Comparison of ENCODE assay signal across 1 cellular context in genomic region chr16:70685938-70686375, GRCh38.
A peak's percentile ranks its signal among the peaks of the same experiment; 100 is the strongest.
TF ChIP-seq lines count a peak whose summit lies in the region.

Gene MTSS2 (minus strand): TSS chr16:70686053. CDS start chr16:70685791, 262 bp downstream.

TF ChIP-seq in HepG2, 621 proteins besides CTCF, POLR2A, EP300 and RAD21 (continued from another document and continues in another):
- TF ChIP-seq ARID4A (CRISPR knock-in tag; IDR thresholded peaks at IDR 0.05; ENCODE audit: borderline replicate concordance) (peak; percentile 80; the same call in 1 of the 2 replicates), NCOA5 (CRISPR knock-in tag; IDR thresholded peaks at IDR 0.05) (no peak), SOX13 (IDR thresholded peaks at IDR 0.05) (no peak), SOX13 (CRISPR knock-in tag; conservative IDR thresholded peaks at IDR 0.05 in 1 of 2, IDR thresholded peaks at IDR 0.05 in 1 of 2) (peak in 1 of 2 experiments; percentile 47; a peak in 1 of 4 replicates), JDP2 (CRISPR knock-in tag; IDR thresholded peaks at IDR 0.05; ENCODE audit: borderline replicate concordance) (peak; percentile 64; the same call in 1 of the 2 replicates), NONO (IDR thresholded peaks at IDR 0.05) (no peak), NONO (CRISPR knock-in tag; conservative IDR thresholded peaks at IDR 0.05) (peak; percentile 81; the same call in 1 of the 2 replicates), ZMAT3 (CRISPR knock-in tag; conservative IDR thresholded peaks at IDR 0.05) (no peak), KLF6 (CRISPR knock-in tag; IDR thresholded peaks at IDR 0.05) (no peak), GABPB1 (CRISPR knock-in tag; IDR thresholded peaks at IDR 0.05) (peak; percentile 44; the same call in 1 of the 2 replicates), ZBTB1 (CRISPR knock-in tag; IDR thresholded peaks at IDR 0.05; ENCODE audit: borderline replicate concordance) (no peak), SOX5 (CRISPR knock-in tag; IDR thresholded peaks at IDR 0.05; ENCODE audit: borderline replicate concordance) (no peak), ZNF280D (CRISPR knock-in tag; IDR thresholded peaks at IDR 0.05) (no peak), IRF9 (CRISPR knock-in tag; IDR thresholded peaks at IDR 0.05; ENCODE audit: borderline replicate concordance) (no peak), AHR (CRISPR knock-in tag; IDR thresholded peaks at IDR 0.05) (no peak), ZSCAN21 (CRISPR knock-in tag; IDR thresholded peaks at IDR 0.05; ENCODE audit: borderline replicate concordance) (no peak), MZF1 (CRISPR knock-in tag; IDR thresholded peaks at IDR 0.05; ENCODE audit: borderline replicate concordance) (no peak), ZNF17 (CRISPR knock-in tag; IDR thresholded peaks at IDR 0.05) (no peak), XRCC5 (optimal IDR thresholded peaks at IDR 0.05; ENCODE audit: low read length) (no peak), ZNF556 (CRISPR knock-in tag; IDR thresholded peaks at IDR 0.05; ENCODE audit: borderline replicate concordance) (peak; percentile 59; the same call in 1 of the 2 replicates), ZBTB7A (CRISPR knock-in tag; IDR thresholded peaks at IDR 0.05) (no peak), PPARG (CRISPR knock-in tag; conservative IDR thresholded peaks at IDR 0.05) (no peak; the same call in 1 of the 2 replicates), ZNF510 (CRISPR knock-in tag; IDR thresholded peaks at IDR 0.05; ENCODE audit: low read depth) (no peak), CREM (IDR thresholded peaks at IDR 0.05) (no peak), CREM (CRISPR knock-in tag; IDR thresholded peaks at IDR 0.05) (no peak), ZNF879 (CRISPR knock-in tag; IDR thresholded peaks at IDR 0.05) (no peak), MXI1 (IDR thresholded peaks at IDR 0.05; ENCODE audit: borderline replicate concordance, low read depth, low read length) (peak; percentile 76; the same call in 2 of the 3 replicates), MEIS2 (CRISPR knock-in tag; IDR thresholded peaks at IDR 0.05) (peak; percentile 50), ZNF160 (CRISPR knock-in tag; IDR thresholded peaks at IDR 0.05) (no peak; the same call in 1 of the 2 replicates), EED (CRISPR knock-in tag; IDR thresholded peaks at IDR 0.05) (no peak), GMEB2 (CRISPR knock-in tag; IDR thresholded peaks at IDR 0.05; ENCODE audit: low read depth) (no peak), HOXA5 (CRISPR knock-in tag; IDR thresholded peaks at IDR 0.05) (no peak; the same call in 1 of the 2 replicates), CBX2 (IDR thresholded peaks at IDR 0.05; ENCODE audit: low read depth, low read length) (no peak), CBX2 (CRISPR knock-in tag; IDR thresholded peaks at IDR 0.05; ENCODE audit: low read depth) (no peak), SP140L (CRISPR knock-in tag; IDR thresholded peaks at IDR 0.05; ENCODE audit: borderline replicate concordance) (no peak), ZNF720 (CRISPR knock-in tag; IDR thresholded peaks at IDR 0.05) (no peak)
- TF ChIP-seq, protein P1, sequence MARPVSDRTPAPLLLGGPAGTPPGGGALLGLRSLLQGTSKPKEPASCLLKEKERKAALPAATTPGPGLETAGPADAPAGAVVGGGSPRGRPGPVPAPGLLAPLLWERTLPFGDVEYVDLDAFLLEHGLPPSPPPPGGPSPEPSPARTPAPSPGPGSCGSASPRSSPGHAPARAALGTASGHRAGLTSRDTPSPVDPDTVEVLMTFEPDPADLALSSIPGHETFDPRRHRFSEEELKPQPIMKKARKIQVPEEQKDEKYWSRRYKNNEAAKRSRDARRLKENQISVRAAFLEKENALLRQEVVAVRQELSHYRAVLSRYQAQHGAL (CRISPR knock-in tag; IDR thresholded peaks at IDR 0.05; ENCODE audit: not compliant biosample characterization), result no peak
- TF ChIP-seq, protein P2, sequence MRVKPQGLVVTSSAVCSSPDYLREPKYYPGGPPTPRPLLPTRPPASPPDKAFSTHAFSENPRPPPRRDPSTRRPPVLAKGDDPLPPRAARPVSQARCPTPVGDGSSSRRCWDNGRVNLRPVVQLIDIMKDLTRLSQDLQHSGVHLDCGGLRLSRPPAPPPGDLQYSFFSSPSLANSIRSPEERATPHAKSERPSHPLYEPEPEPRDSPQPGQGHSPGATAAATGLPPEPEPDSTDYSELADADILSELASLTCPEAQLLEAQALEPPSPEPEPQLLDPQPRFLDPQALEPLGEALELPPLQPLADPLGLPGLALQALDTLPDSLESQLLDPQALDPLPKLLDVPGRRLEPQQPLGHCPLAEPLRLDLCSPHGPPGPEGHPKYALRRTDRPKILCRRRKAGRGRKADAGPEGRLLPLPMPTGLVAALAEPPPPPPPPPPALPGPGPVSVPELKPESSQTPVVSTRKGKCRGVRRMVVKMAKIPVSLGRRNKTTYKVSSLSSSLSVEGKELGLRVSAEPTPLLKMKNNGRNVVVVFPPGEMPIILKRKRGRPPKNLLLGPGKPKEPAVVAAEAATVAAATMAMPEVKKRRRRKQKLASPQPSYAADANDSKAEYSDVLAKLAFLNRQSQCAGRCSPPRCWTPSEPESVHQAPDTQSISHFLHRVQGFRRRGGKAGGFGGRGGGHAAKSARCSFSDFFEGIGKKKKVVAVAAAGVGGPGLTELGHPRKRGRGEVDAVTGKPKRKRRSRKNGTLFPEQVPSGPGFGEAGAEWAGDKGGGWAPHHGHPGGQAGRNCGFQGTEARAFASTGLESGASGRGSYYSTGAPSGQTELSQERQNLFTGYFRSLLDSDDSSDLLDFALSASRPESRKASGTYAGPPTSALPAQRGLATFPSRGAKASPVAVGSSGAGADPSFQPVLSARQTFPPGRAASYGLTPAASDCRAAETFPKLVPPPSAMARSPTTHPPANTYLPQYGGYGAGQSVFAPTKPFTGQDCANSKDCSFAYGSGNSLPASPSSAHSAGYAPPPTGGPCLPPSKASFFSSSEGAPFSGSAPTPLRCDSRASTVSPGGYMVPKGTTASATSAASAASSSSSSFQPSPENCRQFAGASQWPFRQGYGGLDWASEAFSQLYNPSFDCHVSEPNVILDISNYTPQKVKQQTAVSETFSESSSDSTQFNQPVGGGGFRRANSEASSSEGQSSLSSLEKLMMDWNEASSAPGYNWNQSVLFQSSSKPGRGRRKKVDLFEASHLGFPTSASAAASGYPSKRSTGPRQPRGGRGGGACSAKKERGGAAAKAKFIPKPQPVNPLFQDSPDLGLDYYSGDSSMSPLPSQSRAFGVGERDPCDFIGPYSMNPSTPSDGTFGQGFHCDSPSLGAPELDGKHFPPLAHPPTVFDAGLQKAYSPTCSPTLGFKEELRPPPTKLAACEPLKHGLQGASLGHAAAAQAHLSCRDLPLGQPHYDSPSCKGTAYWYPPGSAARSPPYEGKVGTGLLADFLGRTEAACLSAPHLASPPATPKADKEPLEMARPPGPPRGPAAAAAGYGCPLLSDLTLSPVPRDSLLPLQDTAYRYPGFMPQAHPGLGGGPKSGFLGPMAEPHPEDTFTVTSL (CRISPR knock-in tag; IDR thresholded peaks at IDR 0.05; ENCODE audit: borderline replicate concordance), result no peak
- TF ChIP-seq, protein P3, sequence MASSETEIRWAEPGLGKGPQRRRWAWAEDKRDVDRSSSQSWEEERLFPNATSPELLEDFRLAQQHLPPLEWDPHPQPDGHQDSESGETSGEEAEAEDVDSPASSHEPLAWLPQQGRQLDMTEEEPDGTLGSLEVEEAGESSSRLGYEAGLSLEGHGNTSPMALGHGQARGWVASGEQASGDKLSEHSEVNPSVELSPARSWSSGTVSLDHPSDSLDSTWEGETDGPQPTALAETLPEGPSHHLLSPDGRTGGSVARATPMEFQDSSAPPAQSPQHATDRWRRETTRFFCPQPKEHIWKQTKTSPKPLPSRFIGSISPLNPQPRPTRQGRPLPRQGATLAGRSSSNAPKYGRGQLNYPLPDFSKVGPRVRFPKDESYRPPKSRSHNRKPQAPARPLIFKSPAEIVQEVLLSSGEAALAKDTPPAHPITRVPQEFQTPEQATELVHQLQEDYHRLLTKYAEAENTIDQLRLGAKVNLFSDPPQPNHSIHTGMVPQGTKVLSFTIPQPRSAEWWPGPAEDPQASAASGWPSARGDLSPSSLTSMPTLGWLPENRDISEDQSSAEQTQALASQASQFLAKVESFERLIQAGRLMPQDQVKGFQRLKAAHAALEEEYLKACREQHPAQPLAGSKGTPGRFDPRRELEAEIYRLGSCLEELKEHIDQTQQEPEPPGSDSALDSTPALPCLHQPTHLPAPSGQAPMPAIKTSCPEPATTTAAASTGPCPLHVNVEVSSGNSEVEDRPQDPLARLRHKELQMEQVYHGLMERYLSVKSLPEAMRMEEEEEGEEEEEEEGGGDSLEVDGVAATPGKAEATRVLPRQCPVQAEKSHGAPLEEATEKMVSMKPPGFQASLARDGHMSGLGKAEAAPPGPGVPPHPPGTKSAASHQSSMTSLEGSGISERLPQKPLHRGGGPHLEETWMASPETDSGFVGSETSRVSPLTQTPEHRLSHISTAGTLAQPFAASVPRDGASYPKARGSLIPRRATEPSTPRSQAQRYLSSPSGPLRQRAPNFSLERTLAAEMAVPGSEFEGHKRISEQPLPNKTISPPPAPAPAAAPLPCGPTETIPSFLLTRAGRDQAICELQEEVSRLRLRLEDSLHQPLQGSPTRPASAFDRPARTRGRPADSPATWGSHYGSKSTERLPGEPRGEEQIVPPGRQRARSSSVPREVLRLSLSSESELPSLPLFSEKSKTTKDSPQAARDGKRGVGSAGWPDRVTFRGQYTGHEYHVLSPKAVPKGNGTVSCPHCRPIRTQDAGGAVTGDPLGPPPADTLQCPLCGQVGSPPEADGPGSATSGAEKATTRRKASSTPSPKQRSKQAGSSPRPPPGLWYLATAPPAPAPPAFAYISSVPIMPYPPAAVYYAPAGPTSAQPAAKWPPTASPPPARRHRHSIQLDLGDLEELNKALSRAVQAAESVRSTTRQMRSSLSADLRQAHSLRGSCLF (CRISPR knock-in tag; IDR thresholded peaks at IDR 0.05; ENCODE audit: borderline replicate concordance), result no peak
- TF ChIP-seq, protein P4, sequence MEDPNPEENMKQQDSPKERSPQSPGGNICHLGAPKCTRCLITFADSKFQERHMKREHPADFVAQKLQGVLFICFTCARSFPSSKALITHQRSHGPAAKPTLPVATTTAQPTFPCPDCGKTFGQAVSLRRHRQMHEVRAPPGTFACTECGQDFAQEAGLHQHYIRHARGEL (CRISPR knock-in tag; IDR thresholded peaks at IDR 0.05), result no peak
- TF ChIP-seq, protein P5, sequence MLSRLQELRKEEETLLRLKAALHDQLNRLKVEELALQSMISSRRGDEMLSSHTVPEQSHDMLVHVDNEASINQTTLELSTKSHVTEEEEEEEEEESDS (CRISPR knock-in tag; IDR thresholded peaks at IDR 0.05; ENCODE audit: borderline replicate concordance), result no peak
